Comparison of ENCODE assay signal across 26 cellular contexts in genomic region chr1:230804396-230804795, GRCh38. TPM values are rescaled to one million over a fixed set of nuclear protein-coding genes. Genes with fewer than 3 reads are reported as not detected.
DNase-seq lines count a peak whose midpoint lies in the region; ATAC-seq, FAIRE-seq and TF ChIP-seq lines count a peak whose summit lies in the region.
"Had no signal": no experiment of that assay in that cellular context is flagged by ENCODE, and none has a peak within 500 bp of the region (broad histone marks: within the 10 kb centered on the region; RNA-seq: fewer than 3 reads in every experiment).

No MANE protein-coding gene starts in this region.

- H3K4me3 Mint-ChIP-seq in T-helper 2 cell treated with Interferon-gamma antibody and Interleukin-4, amounts not matched to agents 5 μg/mL and 100 μg/mL, for 36 hours = no peak overlapping the region
- H3K4me3 Mint-ChIP-seq in activated T-helper 1 cell treated with anti-CD3 and anti-CD28 coated beads, Interleukin-12 subunit alpha, Interleukin-12 subunit beta, Interleukin-2, Interleukin-4 antibody, amounts not matched to agents 30 ng/mL and 10 ng/mL and 1 ng/mL, durations not matched to agents 14 hours and 24 hours and 36 hours = no peak overlapping the region
- H3K4me3 Mint-ChIP-seq: CD14-positive monocyte; CD4-positive, alpha-beta T cell; CD8-positive, alpha-beta memory T cell; GM23338; H9 had no signal

- no peaks in the 10 kb centered on the region for H3F3A ChIP-seq in neural cell (ENCODE audit: insufficient read depth, low read length, poor library complexity, severe bottlenecking)

- DNase-seq in K562 (ENCODE audit: extremely low read depth in 1 of 4, low spot score in 3 of 4) (no peak), caudate nucleus (lab: John Stamatoyannopoulos, UW) (peak in 2 of 61 donors; percentile 25 to 67), superior temporal gyrus (ENCODE audit: extremely low spot score) (peak; percentile 53), NAMALWA (ENCODE audit: low spot score) (no peak)
- no peak for DNase-seq in T-helper 2 cell treated with Interferon-gamma antibody and Interleukin-4, amounts not matched to agents 5 μg/mL and 100 μg/mL, for 36 hours (ENCODE audit: low spot score)
- DNase-seq in activated T-helper 1 cell treated with anti-CD3 and anti-CD28 coated beads, Interleukin-12 subunit alpha, Interleukin-12 subunit beta, Interleukin-2, Interleukin-4 antibody, amounts not matched to agents 30 ng/mL and 10 ng/mL and 1 ng/mL, durations not matched to agents 14 hours and 24 hours and 36 hours (ENCODE audit: low spot score) = no peak
- DNase-seq: 8988T; ACHN; AML-193; BE2C; CD4-positive, alpha-beta T cell; CD8-positive, alpha-beta memory T cell; DMS 273 treated with DMSO at 0.1 percent for 48 hours; DMS79; EL; GDM1; H9 had no signal

- no peaks in the 10 kb centered on the region for H3K79me2 ChIP-seq in K562 (ENCODE audit: control insufficient read depth, insufficient read depth, low read length)
- H3K79me2 ChIP-seq in neural cell (replicated peaks; ENCODE audit: insufficient read depth, low read length) = no peaks in the 10 kb centered on the region

- intact Hi-C loops in K562 (cut with micrococcal nuclease) = no loop called here
- intact Hi-C loops in activated T-helper 1 cell treated with anti-CD3 and anti-CD28 coated beads, Interleukin-12 subunit alpha, Interleukin-12 subunit beta, Interleukin-2, Interleukin-4 antibody, amounts not matched to agents 30 ng/mL and 10 ng/mL and 1 ng/mL, durations not matched to agents 14 hours and 24 hours and 36 hours (cut with micrococcal nuclease) = no loop called here

- in situ Hi-C loops in K562 (cut with MboI) = loop anchor here (5.0 to 10.0 kb wide), 2 partner anchors 408 to 800 kb away; no protein-coding TSS in a partner anchor

- H3K4me3 ChIP-seq in K562 = no peak overlapping the region
- H3K4me3 ChIP-seq in neural cell (ENCODE audit: low read length) = peak overlapping the region; percentile 23
- H3K4me3 ChIP-seq: A549; BLaER1 treated with 17β-estradiol and CSF1 and Interleukin-3, amounts not matched to agents 10 nM and 100 nM; GM12878; GM23338 had no signal

- TF ChIP-seq CTCF in K562 (IDR thresholded peaks at IDR 0.05 in 2 of 3, conservative IDR thresholded peaks at IDR 0.05 in 1 of 3; ENCODE audit: insufficient read depth in 2 of 3, low read depth in 1 of 3, low read length in 3 of 3) (no peak), neural cell (IDR thresholded peaks at IDR 0.05; ENCODE audit: poor library complexity, severe bottlenecking) (no peak)

- no peaks in the 10 kb centered on the region for H3K4me1 ChIP-seq in K562 (replicated peaks in 1 of 2; ENCODE audit: control insufficient read depth in 2 of 2, insufficient read depth in 2 of 2, low read length in 2 of 2)
- H3K4me1 ChIP-seq: A549, BE2C had no signal

- CTCF ChIA-PET in K562 (lab: Yijun Ruan, JAX; ENCODE audit: low intra/inter-chr PET ratio) = interaction anchor here (0.6 kb wide), 1 partner anchor 404 kb away, joined by 4 read pairs; no protein-coding TSS in a partner anchor

- H3K36me3 ChIP-seq in K562 (ENCODE audit: control insufficient read depth, insufficient read depth, low read length) = no peaks in the 10 kb centered on the region
- H3K36me3 ChIP-seq in neural cell (ENCODE audit: insufficient read depth, low read length) = no peaks in the 10 kb centered on the region
- H3K36me3 ChIP-seq: BE2C had no signal

- no peaks in the 10 kb centered on the region for H3K9me3 ChIP-seq in K562 (replicated peaks; ENCODE audit: control insufficient read depth, insufficient read depth, low read depth, low read length)
- H3K9me3 ChIP-seq in neural cell (ENCODE audit: low read length) = no peaks in the 10 kb centered on the region
- H3K9me3 ChIP-seq: A549, BE2C had no signal

- H3K4me1 Mint-ChIP-seq in T-helper 2 cell treated with Interferon-gamma antibody and Interleukin-4, amounts not matched to agents 5 μg/mL and 100 μg/mL, for 36 hours (ENCODE audit: low read depth) = no peaks in the 10 kb centered on the region
- H3K4me1 Mint-ChIP-seq in activated T-helper 1 cell treated with anti-CD3 and anti-CD28 coated beads, Interleukin-12 subunit alpha, Interleukin-12 subunit beta, Interleukin-2, Interleukin-4 antibody, amounts not matched to agents 30 ng/mL and 10 ng/mL and 1 ng/mL, durations not matched to agents 14 hours and 24 hours and 36 hours (ENCODE audit: low read depth) = no peaks in the 10 kb centered on the region
- H3K4me1 Mint-ChIP-seq: CD14-positive monocyte; CD8-positive, alpha-beta memory T cell; GM23338 had no signal

- H3K27ac ChIP-seq in K562 (ENCODE audit: extremely low read depth, low read depth, low read length) (no peak overlapping the region), caudate nucleus (ENCODE audit: low read depth, low read length) (peak overlapping the region; percentile 75), neural cell (ENCODE audit: low read length) (peak overlapping the region; percentile 82)
- H3K27ac ChIP-seq: A549; BLaER1 treated with 17β-estradiol and CSF1 and Interleukin-3, amounts not matched to agents 10 nM and 100 nM had no signal

- H3K36me3 Mint-ChIP-seq in T-helper 2 cell treated with Interferon-gamma antibody and Interleukin-4, amounts not matched to agents 5 μg/mL and 100 μg/mL, for 36 hours (ENCODE audit: low read depth) = no peaks in the 10 kb centered on the region
- H3K36me3 Mint-ChIP-seq in activated T-helper 1 cell treated with anti-CD3 and anti-CD28 coated beads, Interleukin-12 subunit alpha, Interleukin-12 subunit beta, Interleukin-2, Interleukin-4 antibody, amounts not matched to agents 30 ng/mL and 10 ng/mL and 1 ng/mL, durations not matched to agents 14 hours and 24 hours and 36 hours (ENCODE audit: low read depth) = peaks cover 2% of the 10 kb centered on the region
- H3K36me3 Mint-ChIP-seq: CD14-positive monocyte; CD8-positive, alpha-beta memory T cell had no signal

- H3K9ac ChIP-seq in K562 (ENCODE audit: insufficient read depth in 1 of 2, low read depth in 2 of 2, low read length in 2 of 2) (no peak overlapping the region), neural cell (ENCODE audit: low read length) (peak overlapping the region; percentile 22)
- H3K9ac ChIP-seq: BLaER1 treated with 17β-estradiol and CSF1 and Interleukin-3, amounts not matched to agents 10 nM and 100 nM had no signal

- TF ChIP-seq POLR2A in K562 (conservative IDR thresholded peaks at IDR 0.05) = no peak

- TF ChIP-seq RAD21 in K562 (CRISPR knock-in tag; conservative IDR thresholded peaks at IDR 0.05 in 1 of 2, IDR thresholded peaks at IDR 0.05 in 1 of 2) = no peak
- no peak for TF ChIP-seq RAD21 in neural cell (conservative IDR thresholded peaks at IDR 0.05)

- TF ChIP-seq EP300 in K562 (IDR thresholded peaks at IDR 0.05; ENCODE audit: low read length) = no peak
- peak; percentile 87 for TF ChIP-seq EP300 in neural cell (conservative IDR thresholded peaks at IDR 0.05; ENCODE audit: poor library complexity, severe bottlenecking)

- H3K9me2 ChIP-seq in neural cell (ENCODE audit: insufficient read depth, low read length) = no peaks in the 10 kb centered on the region

- POLR2A ChIA-PET in K562 (lab: Yijun Ruan, JAX) = no interaction called here

- H3K27me3 Mint-ChIP-seq in T-helper 2 cell treated with Interferon-gamma antibody and Interleukin-4, amounts not matched to agents 5 μg/mL and 100 μg/mL, for 36 hours (ENCODE audit: low read depth) = no peaks in the 10 kb centered on the region
- H3K27me3 Mint-ChIP-seq in activated T-helper 1 cell treated with anti-CD3 and anti-CD28 coated beads, Interleukin-12 subunit alpha, Interleukin-12 subunit beta, Interleukin-2, Interleukin-4 antibody, amounts not matched to agents 30 ng/mL and 10 ng/mL and 1 ng/mL, durations not matched to agents 14 hours and 24 hours and 36 hours (ENCODE audit: insufficient read depth) = peaks cover 2% of the 10 kb centered on the region

- no peak overlapping the region for H2AFZ ChIP-seq in K562 (ENCODE audit: low read depth, low read length)
- H2AFZ ChIP-seq in neural cell (ENCODE audit: low read depth, low read length) = no peak overlapping the region
- H2AFZ ChIP-seq: GM23338 had no signal

- no peaks in the 10 kb centered on the region for H3K9me3 Mint-ChIP-seq in T-helper 2 cell treated with Interferon-gamma antibody and Interleukin-4, amounts not matched to agents 5 μg/mL and 100 μg/mL, for 36 hours
- H3K9me3 Mint-ChIP-seq in activated T-helper 1 cell treated with anti-CD3 and anti-CD28 coated beads, Interleukin-12 subunit alpha, Interleukin-12 subunit beta, Interleukin-2, Interleukin-4 antibody, amounts not matched to agents 30 ng/mL and 10 ng/mL and 1 ng/mL, durations not matched to agents 14 hours and 24 hours and 36 hours = no peaks in the 10 kb centered on the region
- H3K9me3 Mint-ChIP-seq: GM23338, H9 had no signal

- no TSS peak for BruUV-seq in K562 (replicated peaks; lab: Mats Ljungman, UMichigan)

- H3K27ac Mint-ChIP-seq in T-helper 2 cell treated with Interferon-gamma antibody and Interleukin-4, amounts not matched to agents 5 μg/mL and 100 μg/mL, for 36 hours = no peak overlapping the region
- H3K27ac Mint-ChIP-seq in activated T-helper 1 cell treated with anti-CD3 and anti-CD28 coated beads, Interleukin-12 subunit alpha, Interleukin-12 subunit beta, Interleukin-2, Interleukin-4 antibody, amounts not matched to agents 30 ng/mL and 10 ng/mL and 1 ng/mL, durations not matched to agents 14 hours and 24 hours and 36 hours = no peak overlapping the region
- H3K27ac Mint-ChIP-seq: CD14-positive monocyte; CD4-positive, alpha-beta T cell; CD8-positive, alpha-beta memory T cell; GM23338; H9 had no signal

- FAIRE-seq in K562 (lab: Jason Lieb, UNC) = no peak
- FAIRE-seq: A549, D721Med, GM12878, GM19239 had no signal

- 0% methylated on average over 2 of the region's 2 CpGs for WGBS in K562 (ENCODE audit: insufficient coverage, low coverage, missing lambda C conversion rate)

- no peaks in the 10 kb centered on the region for H4K20me1 ChIP-seq in K562 (replicated peaks; ENCODE audit: control insufficient read depth, insufficient read depth, low read length)
- H4K20me1 ChIP-seq in neural cell (ENCODE audit: insufficient read depth) = no peaks in the 10 kb centered on the region
- H4K20me1 ChIP-seq: BLaER1 treated with 17β-estradiol and CSF1 and Interleukin-3, amounts not matched to agents 10 nM and 100 nM had no signal

- H3K4me2 ChIP-seq in K562 (ENCODE audit: insufficient read depth, low read length) (no peak overlapping the region), neural cell (ENCODE audit: low read length) (peak overlapping the region; percentile 16)
- H3K4me2 ChIP-seq: A549, GM23338 had no signal

- H3K9me1 ChIP-seq in K562 (ENCODE audit: control insufficient read depth, insufficient read depth, low read length) = no peaks in the 10 kb centered on the region

- H3K27me3 ChIP-seq in K562 (ENCODE audit: control insufficient read depth in 2 of 2, insufficient read depth in 2 of 2, low read length in 2 of 2) = peaks cover 3 to 35% of the 10 kb centered on the region in 2 experiments; a peak in 3 of 5 replicates
- no peaks in the 10 kb centered on the region for H3K27me3 ChIP-seq in neural cell (ENCODE audit: insufficient read depth, low read depth, low read length)
- H3K27me3 ChIP-seq: BE2C; BLaER1 treated with 17β-estradiol and CSF1 and Interleukin-3, amounts not matched to agents 10 nM and 100 nM had no signal

- no peak for ATAC-seq in K562
- ATAC-seq: A549, GM12878, GM23338, HCT116 had no signal

RNA-seq across cellular contexts. Expression of gene CAPN9, which starts 57.2 kb away (rescaled TPM):
- total RNA-seq in K562 (2011; cell fraction: chromatin; rRNA removed; ENCODE audit: low replicate concordance) = not detected in 2 replicates
- total RNA-seq in K562 (2011; cell fraction: nucleolus; rRNA removed) = not detected in 2 replicates
- total RNA-seq in K562 (2011; cell fraction: nucleoplasm; rRNA removed) = not detected in 2 replicates
- total RNA-seq in K562 (2014; rRNA removed) (not detected in 2 replicates), K562 (2014; rRNA removed; fragmentation: Illumina TruSeq; extraction: Trizol) (not detected in 2 replicates), K562 (2015; rRNA removed; fragmentation: Illumina TruSeq; extraction: Trizol) (not detected in 2 replicates), K562 (2021) (not detected in 2 replicates)
- polyA plus RNA-seq in K562 (2011; rRNA removed) (not detected in 2 replicates), K562 (2014; fragmentation: Illumina TruSeq; extraction: Trizol) (not detected in 2 replicates), K562 (2014; fragmentation: Nextera tagmentation; extraction: Ambion mirVana) (not detected), K562 (2014; rRNA removed) (not detected in 2 replicates), neural cell (0.14 TPM in 1 of 2 replicates, not detected in the other)
- polyA plus RNA-seq in K562 (2011; cell fraction: cytosol; rRNA removed) = not detected in 2 replicates
- polyA plus RNA-seq in K562 (2011; cell fraction: nucleus; rRNA removed) = not detected in 2 replicates
- not detected in 2 replicates for polyA plus RNA-seq in K562 (2012)
- polyA minus RNA-seq in K562 (2011; rRNA and poly(A)+ RNA removed) = not detected in 2 replicates
- not detected in 2 replicates for polyA minus RNA-seq in K562 (2011; cell fraction: cytosol; rRNA and poly(A)+ RNA removed)
- polyA minus RNA-seq in K562 (2011; cell fraction: nucleus; rRNA and poly(A)+ RNA removed) = not detected in 2 replicates
- not detected in 2 replicates for polyA minus RNA-seq in neural cell
- not detected in 2 replicates for total RNA-seq in activated T-helper 1 cell treated with anti-CD3 and anti-CD28 coated beads, Interleukin-12 subunit alpha, Interleukin-12 subunit beta, Interleukin-2, Interleukin-4 antibody, amounts not matched to agents 30 ng/mL and 10 ng/mL and 1 ng/mL, durations not matched to agents 14 hours and 24 hours and 36 hours
- total RNA-seq: CD4-positive, alpha-beta T cell; CD8-positive, alpha-beta memory T cell; GM12878 had no signal
- polyA plus RNA-seq: A549; CD14-positive monocyte; CD8-positive, alpha-beta memory T cell; GM12878; GM23338 had no signal
